Comparison of ENCODE assay signal across 1 cellular context in the genomic region with DNA sequence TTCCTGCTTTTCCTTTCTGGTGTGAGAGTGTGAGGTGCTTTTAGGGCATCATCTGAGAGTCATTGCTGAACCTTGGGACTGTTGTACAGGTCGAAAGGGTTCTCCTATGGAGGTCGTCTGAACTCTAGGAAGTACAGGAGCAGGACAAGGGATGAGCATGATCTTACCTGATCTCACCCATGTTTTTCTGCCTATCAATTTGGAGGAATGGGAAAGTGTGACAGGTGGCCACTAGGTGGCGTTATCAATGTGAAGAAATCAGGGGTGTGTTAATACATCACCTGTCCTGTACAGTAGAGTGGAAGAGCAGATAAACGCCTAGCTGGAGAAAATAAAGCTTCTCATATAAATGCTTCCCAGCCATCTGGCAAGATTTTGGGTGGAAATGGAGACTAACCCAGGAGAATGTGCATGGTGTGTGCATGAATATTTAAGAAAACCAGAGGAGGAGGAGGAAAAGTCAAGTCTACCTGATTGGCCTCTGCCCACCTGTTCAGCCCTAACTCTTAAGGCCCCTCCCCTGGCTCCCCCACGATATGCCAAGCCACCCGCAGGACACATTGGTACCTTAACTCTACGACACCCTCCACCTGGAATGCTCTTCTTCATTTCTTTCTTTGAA.
TF ChIP-seq lines count a peak whose summit lies in the region.

No MANE protein-coding gene starts in this region.

TF ChIP-seq in H1, 55 proteins besides CTCF, POLR2A, EP300 and RAD21 (continued from another document):
- TF ChIP-seq KDM4A (IDR thresholded peaks at IDR 0.05; ENCODE audit: low read depth, low read length, severe bottlenecking) (no peak), ATF2 (IDR thresholded peaks at IDR 0.05; ENCODE audit: low read length) (no peak)
